Comparison of ENCODE assay signal across 17 cellular contexts in the genomic region with DNA sequence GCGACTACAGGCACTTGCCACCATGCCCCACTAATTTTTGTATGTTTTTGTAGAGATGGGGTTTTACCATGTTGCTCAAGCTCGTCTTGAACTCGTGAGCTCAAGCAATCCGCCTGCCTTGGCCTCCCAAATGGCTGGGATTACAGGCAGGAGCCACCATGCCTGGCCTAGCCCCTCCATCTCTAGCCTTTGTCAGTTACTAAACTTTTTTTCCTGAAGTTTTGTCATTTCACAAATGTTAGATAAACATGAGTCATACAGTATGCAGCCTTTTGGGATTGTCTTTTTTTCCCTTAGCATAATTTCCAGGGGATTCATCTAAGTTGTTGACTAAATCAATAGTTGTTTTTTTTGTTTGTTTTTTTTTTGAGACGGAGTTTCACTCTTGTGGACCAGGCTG. TPM values are rescaled to one million over a fixed set of nuclear protein-coding genes. Genes with fewer than 3 reads are reported as not detected.
DNase-seq lines count a peak whose midpoint lies in the region; ATAC-seq, FAIRE-seq and TF ChIP-seq lines count a peak whose summit lies in the region.
"Had no signal": no experiment of that assay in that cellular context is flagged by ENCODE, and none has a peak within 500 bp of the region (broad histone marks: within the 10 kb centered on the region; RNA-seq: fewer than 3 reads in every experiment).

No MANE protein-coding gene starts in this region.

- CTCF ChIA-PET in HEK293 (lab: Yijun Ruan, JAX), result interaction anchor here (1.1 kb wide), 1 partner anchor 20 kb away, joined by 5 read pairs; no protein-coding TSS in a partner anchor
- CTCF ChIA-PET in K562 (lab: Yijun Ruan, JAX; ENCODE audit: low intra/inter-chr PET ratio), result no interaction called here
- CTCF ChIA-PET in HepG2 (lab: Yijun Ruan, JAX; ENCODE audit: low intra/inter-chr PET ratio, low total read pairs), result no interaction called here

- peaks cover 56% of the 10 kb centered on the region for H3K79me2 ChIP-seq in K562 (ENCODE audit: control insufficient read depth, insufficient read depth, low read length)
- H3K79me2 ChIP-seq in HepG2 (ENCODE audit: insufficient read depth, low read length), result no peaks in the 10 kb centered on the region

- TF ChIP-seq EP300 in K562 (IDR thresholded peaks at IDR 0.05; ENCODE audit: low read length) (no peak), HepG2 (IDR thresholded peaks at IDR 0.05; ENCODE audit: low read depth in 2 of 2, low read length in 2 of 2) (no peak), HepG2 (CRISPR knock-in tag; IDR thresholded peaks at IDR 0.05; ENCODE audit: borderline replicate concordance) (no peak)

- in situ Hi-C loops in K562 (cut with MboI), result no loop called here
- in situ Hi-C loops in HepG2 (cut with HindIII; ENCODE audit: extremely low pct_ligation_motif_present, low pct_unique_long_range_greater_than_20kb), result no loop called here

- TF ChIP-seq POLR2A in K562 (conservative IDR thresholded peaks at IDR 0.05) (no peak), HepG2 (IDR thresholded peaks at IDR 0.05; ENCODE audit: insufficient read depth in 1 of 2, low read depth in 2 of 2, low read length in 2 of 2) (no peak)

- H4K20me1 ChIP-seq in K562 (replicated peaks; ENCODE audit: control insufficient read depth, insufficient read depth, low read length) (0 out of 2 replicates have a peak, but pooled peaks cover 3% of the 10 kb centered on the region), HepG2 (ENCODE audit: insufficient read depth, low read length) (no peaks in the 10 kb centered on the region)

- ATAC-seq in K562 (no peak), HepG2 (no peak), HG03280 (IDR thresholded peaks at IDR 0.05; ENCODE audit: unreplicated experiment) (no peak), GM21529 (IDR thresholded peaks at IDR 0.05; ENCODE audit: unreplicated experiment) (no peak)
- ATAC-seq: sciatic nerve had no signal

- H3K9me1 ChIP-seq in K562 (ENCODE audit: control insufficient read depth, insufficient read depth, low read length), result no peaks in the 10 kb centered on the region

- no peak for TF ChIP-seq RAD21 in K562 (CRISPR knock-in tag; conservative IDR thresholded peaks at IDR 0.05 in 1 of 2, IDR thresholded peaks at IDR 0.05 in 1 of 2)
- no peak for TF ChIP-seq RAD21 in HepG2 (CRISPR knock-in tag; IDR thresholded peaks at IDR 0.05)

- H3K4me3 ChIP-seq in HEK293 (ENCODE audit: low read depth, low read length) (no peak overlapping the region), K562 (no peak overlapping the region), HepG2 (replicated peaks in 1 of 3; ENCODE audit: insufficient read depth in 1 of 3, low read depth in 2 of 3, low read length in 3 of 3) (no peak overlapping the region)
- H3K4me3 ChIP-seq: vagina had no signal

- WGBS in K562 (ENCODE audit: insufficient coverage, low coverage, missing lambda C conversion rate), result 91% methylated on average over 5 of the region's 5 CpGs
- 37% methylated on average over 5 of the region's 5 CpGs for WGBS in HepG2 (ENCODE audit: low lambda C conversion rate)

- BruUV-seq in K562 (replicated peaks; lab: Mats Ljungman, UMichigan), result no TSS peak
- BruUV-seq in HepG2 (replicated peaks; lab: Mats Ljungman, UMichigan), result no TSS peak

- H3K4me2 ChIP-seq in K562 (ENCODE audit: insufficient read depth, low read length), result no peak overlapping the region
- H3K4me2 ChIP-seq in HepG2 (ENCODE audit: low read depth, low read length), result no peak overlapping the region

- H3K9me3 ChIP-seq in HEK293 (ENCODE audit: control insufficient read depth, insufficient read depth, low read depth, low read length), result no peaks in the 10 kb centered on the region
- H3K9me3 ChIP-seq in K562 (replicated peaks; ENCODE audit: control insufficient read depth, insufficient read depth, low read depth, low read length), result no peaks in the 10 kb centered on the region
- no peaks in the 10 kb centered on the region for H3K9me3 ChIP-seq in HepG2 (ENCODE audit: low read length)
- H3K9me3 ChIP-seq: vagina had no signal

- no peak for FAIRE-seq in K562 (lab: Jason Lieb, UNC)
- no peak for FAIRE-seq in HepG2 (lab: Jason Lieb, UNC)
- FAIRE-seq: colon, endometrium had no signal

- H2AFZ ChIP-seq in K562 (ENCODE audit: low read depth, low read length) (no peak overlapping the region), HepG2 (ENCODE audit: low read length) (no peak overlapping the region)

- H3K36me3 ChIP-seq in HEK293 (ENCODE audit: control insufficient read depth in 2 of 2, insufficient read depth in 1 of 2, low read length in 2 of 2) (peaks cover 80 to 82% of the 10 kb centered on the region in 2 experiments), K562 (ENCODE audit: control insufficient read depth, insufficient read depth, low read length) (peaks cover 74% of the 10 kb centered on the region; the same call in 2 of the 3 replicates), HepG2 (replicated peaks in 1 of 2; ENCODE audit: control insufficient read depth in 1 of 2, insufficient read depth in 2 of 2, low read length in 2 of 2) (no peaks in the 10 kb centered on the region)

- H3K9ac ChIP-seq in K562 (ENCODE audit: insufficient read depth in 1 of 2, low read depth in 2 of 2, low read length in 2 of 2) (no peak overlapping the region; a peak in 1 of 4 replicates), HepG2 (ENCODE audit: insufficient read depth, low read depth, low read length) (no peak overlapping the region)

- H3K27ac ChIP-seq in HEK293 (ENCODE audit: extremely low read depth, low read depth, low read length) (no peak overlapping the region; the same call in 1 of the 2 replicates), K562 (ENCODE audit: extremely low read depth, low read depth, low read length) (no peak overlapping the region), HepG2 (ENCODE audit: extremely low read length, insufficient read depth, low read length) (no peak overlapping the region)
- H3K27ac ChIP-seq: vagina had no signal

- DNase-seq in AG20443 (ENCODE audit: low spot score) (peak; percentile 39), K562 (ENCODE audit: extremely low read depth in 1 of 4, low spot score in 3 of 4) (no peak), HepG2 (ENCODE audit: low spot score) (no peak), UCSD-AML1 (lab: John Stamatoyannopoulos, UW; ENCODE audit: unreplicated experiment) (no peak), RPMI8226 (no peak)
- DNase-seq: activated gamma-delta T cell, NCI-H1417 treated with DMSO at 0.1 percent for 48 hours, NCI-H345, nucleus accumbens, SHP77 had no signal

- POLR2A ChIA-PET in HEK293 (lab: Yijun Ruan, JAX), result no interaction called here
- POLR2A ChIA-PET in K562 (lab: Yijun Ruan, JAX), result interaction anchor here (0.6 to 1.8 kb wide), 3 partner anchors 10 to 157 kb away, joined by 3 to 4 read pairs (median 3); a partner anchor contains a TSS
- POLR2A ChIA-PET in HepG2 (lab: Yijun Ruan, JAX), result no interaction called here

- intact Hi-C loops in K562 (cut with micrococcal nuclease) (no loop called here), HepG2 (cut with micrococcal nuclease; ENCODE audit: unreplicated experiment) (no loop called here)

- H3K27me3 ChIP-seq in K562 (ENCODE audit: control insufficient read depth in 2 of 2, insufficient read depth in 2 of 2, low read length in 2 of 2), result no peaks in the 10 kb centered on the region
- H3K27me3 ChIP-seq in HepG2 (ENCODE audit: control insufficient read depth in 1 of 2, insufficient read depth in 2 of 2, low read length in 2 of 2), result no peaks in the 10 kb centered on the region; a peak in 1 of 5 replicates
- H3K27me3 ChIP-seq: vagina had no signal

- TF ChIP-seq CTCF in HEK293 (tag by site-specific recombination; IDR thresholded peaks at IDR 0.05), result no peak
- TF ChIP-seq CTCF in K562 (IDR thresholded peaks at IDR 0.05 in 2 of 3, conservative IDR thresholded peaks at IDR 0.05 in 1 of 3; ENCODE audit: insufficient read depth in 2 of 3, low read depth in 1 of 3, low read length in 3 of 3), result no peak
- no peak for TF ChIP-seq CTCF in HepG2 (CRISPR knock-in tag; IDR thresholded peaks at IDR 0.05)

- H3K4me1 ChIP-seq in HEK293 (ENCODE audit: control insufficient read depth, insufficient read depth, low read length) (no peaks in the 10 kb centered on the region), K562 (replicated peaks in 1 of 2; ENCODE audit: control insufficient read depth in 2 of 2, insufficient read depth in 2 of 2, low read length in 2 of 2) (no peaks in the 10 kb centered on the region; a peak in 1 of 5 replicates), HepG2 (ENCODE audit: insufficient read depth, low read length) (no peaks in the 10 kb centered on the region)

RNA-seq across cellular contexts. Expression of a gene that starts 13.7 kb away (rescaled TPM):
- 86.2 and 191 TPM in 2 replicates for total RNA-seq in K562 (2011; cell fraction: chromatin; rRNA removed; ENCODE audit: low replicate concordance)
- total RNA-seq in K562 (2011; cell fraction: nucleolus; rRNA removed), result 42.7 and 55.9 TPM in 2 replicates
- 72.0 and 78.1 TPM in 2 replicates for total RNA-seq in K562 (2011; cell fraction: nucleoplasm; rRNA removed)
- total RNA-seq in K562 (2014; rRNA removed) (27.7 and 29.5 TPM in 2 replicates), K562 (2014; rRNA removed; fragmentation: Illumina TruSeq; extraction: Trizol) (36.7 and 45.4 TPM in 2 replicates), K562 (2015; rRNA removed; fragmentation: Illumina TruSeq; extraction: Trizol) (39.1 TPM in 2 replicates), K562 (2021) (51.0 and 54.3 TPM in 2 replicates), HepG2 (2016; rRNA removed; fragmentation: Illumina TruSeq; extraction: Trizol) (0.09 and 0.18 TPM in 2 replicates)
- polyA plus RNA-seq in K562 (2011; rRNA removed) (13.9 and 15.7 TPM in 2 replicates), K562 (2014; fragmentation: Illumina TruSeq; extraction: Trizol) (20.9 and 24.7 TPM in 2 replicates), K562 (2014; fragmentation: Nextera tagmentation; extraction: Ambion mirVana) (1 to 10 TPM; 3.8 to 5.5 TPM), K562 (2014; rRNA removed) (12.4 and 15.8 TPM in 2 replicates), HepG2 (2011; rRNA removed) (0.01 and 0.05 TPM in 2 replicates)
- 8.4 and 10.3 TPM in 2 replicates for polyA plus RNA-seq in K562 (2011; cell fraction: cytosol; rRNA removed)
- polyA plus RNA-seq in K562 (2011; cell fraction: nucleus; rRNA removed), result 19.7 and 21.4 TPM in 2 replicates
- polyA plus RNA-seq in K562 (2012), result 16.7 and 20.4 TPM in 2 replicates
- polyA minus RNA-seq in K562 (2011; rRNA and poly(A)+ RNA removed), result 50.9 and 58.5 TPM in 2 replicates
- polyA minus RNA-seq in K562 (2011; cell fraction: cytosol; rRNA and poly(A)+ RNA removed), result 27.5 and 32.6 TPM in 2 replicates
- 31.2 and 53.8 TPM in 2 replicates for polyA minus RNA-seq in K562 (2011; cell fraction: nucleus; rRNA and poly(A)+ RNA removed)
- total RNA-seq in HepG2 (2016; cell fraction: cytosol; rRNA removed; fragmentation: Illumina TruSeq; extraction: Trizol; ENCODE audit: low read depth), result under 0.01 TPM in 1 of 2 replicates, not detected in the other
- 0.04 and 0.09 TPM in 2 replicates for total RNA-seq in HepG2 (2016; cell fraction: insoluble cytoplasmic fraction; rRNA removed; fragmentation: Illumina TruSeq; extraction: Trizol)
- total RNA-seq in HepG2 (2016; cell fraction: membrane; rRNA removed; fragmentation: Illumina TruSeq; extraction: Trizol), result 0.10 and 0.12 TPM in 2 replicates
- total RNA-seq in HepG2 (2016; cell fraction: nucleus; rRNA removed; fragmentation: Illumina TruSeq; extraction: Trizol), result 0.16 and 0.19 TPM in 2 replicates
- under 0.01 and 0.01 TPM in 2 replicates for polyA plus RNA-seq in HepG2 (2011; cell fraction: cytosol; rRNA removed)
- polyA plus RNA-seq in HepG2 (2011; cell fraction: nucleus; rRNA removed), result 0.06 and 0.09 TPM in 2 replicates
- 0.01 TPM in 1 of 2 replicates, not detected in the other for polyA plus RNA-seq in HepG2 (2012)
- polyA plus RNA-seq in HepG2 (2016; cell fraction: cytosol; fragmentation: Illumina TruSeq; extraction: Trizol; ENCODE audit: low read depth), result not detected in 2 replicates
- polyA plus RNA-seq in HepG2 (2016; cell fraction: insoluble cytoplasmic fraction; fragmentation: Illumina TruSeq; extraction: Trizol; ENCODE audit: low read depth), result not detected in 2 replicates
- polyA plus RNA-seq in HepG2 (2016; cell fraction: membrane; fragmentation: Illumina TruSeq; extraction: Trizol; ENCODE audit: low read depth), result not detected in 2 replicates
- 0.07 and 0.29 TPM in 2 replicates for polyA plus RNA-seq in HepG2 (2016; cell fraction: nucleus; fragmentation: Illumina TruSeq; extraction: Trizol; ENCODE audit: insufficient read depth, low read depth)
- 0.12 and 50.5 TPM in 2 replicates for polyA minus RNA-seq in HepG2 (2011; rRNA and poly(A)+ RNA removed; ENCODE audit: low replicate concordance)
- polyA minus RNA-seq in HepG2 (2011; cell fraction: cytosol; rRNA and poly(A)+ RNA removed), result 0.10 and 0.26 TPM in 2 replicates
- 0.12 and 0.52 TPM in 2 replicates for polyA minus RNA-seq in HepG2 (2011; cell fraction: nucleus; rRNA and poly(A)+ RNA removed)

Comparison
In these comparisons a context has a peak if more than half of its experiments do, and no peak if none do; other contexts are left out.
1. RNA of a gene that starts 13.7 kb away (total RNA-seq): 27.7 to 191 TPM in K562; under 0.01 to 0.19 TPM in HepG2; every median in the first group is over 10 times any median in the second.